Comparison of ENCODE assay signal across 1 cellular context in genomic region chr3:176293277-176293676, GRCh38.
TF ChIP-seq lines count a peak whose summit lies in the region.

No MANE protein-coding gene starts in this region.

TF ChIP-seq in GM23338, 12 proteins besides CTCF, POLR2A, EP300 and RAD21:
- TF ChIP-seq, protein P1, sequence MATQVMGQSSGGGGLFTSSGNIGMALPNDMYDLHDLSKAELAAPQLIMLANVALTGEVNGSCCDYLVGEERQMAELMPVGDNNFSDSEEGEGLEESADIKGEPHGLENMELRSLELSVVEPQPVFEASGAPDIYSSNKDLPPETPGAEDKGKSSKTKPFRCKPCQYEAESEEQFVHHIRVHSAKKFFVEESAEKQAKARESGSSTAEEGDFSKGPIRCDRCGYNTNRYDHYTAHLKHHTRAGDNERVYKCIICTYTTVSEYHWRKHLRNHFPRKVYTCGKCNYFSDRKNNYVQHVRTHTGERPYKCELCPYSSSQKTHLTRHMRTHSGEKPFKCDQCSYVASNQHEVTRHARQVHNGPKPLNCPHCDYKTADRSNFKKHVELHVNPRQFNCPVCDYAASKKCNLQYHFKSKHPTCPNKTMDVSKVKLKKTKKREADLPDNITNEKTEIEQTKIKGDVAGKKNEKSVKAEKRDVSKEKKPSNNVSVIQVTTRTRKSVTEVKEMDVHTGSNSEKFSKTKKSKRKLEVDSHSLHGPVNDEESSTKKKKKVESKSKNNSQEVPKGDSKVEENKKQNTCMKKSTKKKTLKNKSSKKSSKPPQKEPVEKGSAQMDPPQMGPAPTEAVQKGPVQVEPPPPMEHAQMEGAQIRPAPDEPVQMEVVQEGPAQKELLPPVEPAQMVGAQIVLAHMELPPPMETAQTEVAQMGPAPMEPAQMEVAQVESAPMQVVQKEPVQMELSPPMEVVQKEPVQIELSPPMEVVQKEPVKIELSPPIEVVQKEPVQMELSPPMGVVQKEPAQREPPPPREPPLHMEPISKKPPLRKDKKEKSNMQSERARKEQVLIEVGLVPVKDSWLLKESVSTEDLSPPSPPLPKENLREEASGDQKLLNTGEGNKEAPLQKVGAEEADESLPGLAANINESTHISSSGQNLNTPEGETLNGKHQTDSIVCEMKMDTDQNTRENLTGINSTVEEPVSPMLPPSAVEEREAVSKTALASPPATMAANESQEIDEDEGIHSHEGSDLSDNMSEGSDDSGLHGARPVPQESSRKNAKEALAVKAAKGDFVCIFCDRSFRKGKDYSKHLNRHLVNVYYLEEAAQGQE (IDR thresholded peaks at IDR 0.05; ENCODE audit: unreplicated experiment): no peak
- TF ChIP-seq CREB1 (CRISPR knock-in tag; IDR thresholded peaks at IDR 0.05; ENCODE audit: low read depth) (no peak), POLR2AphosphoS5 (IDR thresholded peaks at IDR 0.05; ENCODE audit: low read depth) (no peak), EZH2 (IDR thresholded peaks at IDR 0.05; ENCODE audit: low read depth, unreplicated experiment) (no peak), ZNF331 (CRISPR knock-in tag; IDR thresholded peaks at IDR 0.05; ENCODE audit: low read depth) (no peak), JUNB (IDR thresholded peaks at IDR 0.05; ENCODE audit: unreplicated experiment) (no peak), ZNF462 (CRISPR knock-in tag; IDR thresholded peaks at IDR 0.05) (no peak), EZH2phosphoT487 (IDR thresholded peaks at IDR 0.05; ENCODE audit: unreplicated experiment) (no peak), ZNF114 (CRISPR knock-in tag; IDR thresholded peaks at IDR 0.05) (no peak), STAT1 (IDR thresholded peaks at IDR 0.05; ENCODE audit: unreplicated experiment) (no peak), NANOG (IDR thresholded peaks at IDR 0.05; ENCODE audit: borderline replicate concordance) (no peak)
- TF ChIP-seq, protein P2, sequence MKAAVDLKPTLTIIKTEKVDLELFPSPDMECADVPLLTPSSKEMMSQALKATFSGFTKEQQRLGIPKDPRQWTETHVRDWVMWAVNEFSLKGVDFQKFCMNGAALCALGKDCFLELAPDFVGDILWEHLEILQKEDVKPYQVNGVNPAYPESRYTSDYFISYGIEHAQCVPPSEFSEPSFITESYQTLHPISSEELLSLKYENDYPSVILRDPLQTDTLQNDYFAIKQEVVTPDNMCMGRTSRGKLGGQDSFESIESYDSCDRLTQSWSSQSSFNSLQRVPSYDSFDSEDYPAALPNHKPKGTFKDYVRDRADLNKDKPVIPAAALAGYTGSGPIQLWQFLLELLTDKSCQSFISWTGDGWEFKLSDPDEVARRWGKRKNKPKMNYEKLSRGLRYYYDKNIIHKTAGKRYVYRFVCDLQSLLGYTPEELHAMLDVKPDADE (IDR thresholded peaks at IDR 0.05): no peak
